ENCODE assay signal across 15 cellular contexts in genomic region chr12:69069479-69069878, GRCh38.
DNase-seq lines count a peak whose midpoint lies in the region; ATAC-seq and TF ChIP-seq lines count a peak whose summit lies in the region.
"Had no signal": no experiment of that assay in that cellular context is flagged by ENCODE, and none has a peak within 500 bp of the region (broad histone marks: within the 10 kb centered on the region; RNA-seq: fewer than 3 reads in every experiment).

No MANE protein-coding gene starts in this region.

- H3K79me1 ChIP-seq in IMR-90 (ENCODE audit: low read depth in 1 of 2, low read length in 2 of 2) = no peaks in the 10 kb centered on the region

- in situ Hi-C loops in IMR-90 (cut with MboI; ENCODE audit: low sequenced_read_pairs) = no loop called here

- no peak overlapping the region for H4K8ac ChIP-seq in IMR-90 (ENCODE audit: low read depth in 2 of 2, low read length in 2 of 2)

- H3K23ac ChIP-seq in IMR-90 (ENCODE audit: low read depth, low read length) = no peak overlapping the region

- RAD21 ChIA-PET in HCT116 (lab: Charles Lee; ENCODE audit: low non-redundant PET in 1 of 2, low total read pairs in 2 of 2, uncharacterized antibody in 2 of 2, unreplicated experiment in 2 of 2) = no interaction called here

- no peaks in the 10 kb centered on the region for H3K36me3 Mint-ChIP-seq in natural killer cell
- H3K36me3 Mint-ChIP-seq: CD8-positive, alpha-beta T cell had no signal

- ATAC-seq in Right ventricle myocardium inferior (no peak), HCT116 (no peak), IMR-90 (ENCODE audit: low read depth) (no peak), GM19324 (IDR thresholded peaks at IDR 0.05; ENCODE audit: low FRiP score, unreplicated experiment) (no peak), natural killer cell (no peak)
- ATAC-seq: CD8-positive, alpha-beta T cell had no signal

- no peaks in the 10 kb centered on the region for H3K9me3 Mint-ChIP-seq in natural killer cell
- H3K9me3 Mint-ChIP-seq: CD4-positive, alpha-beta T cell; CD8-positive, alpha-beta T cell had no signal

- H3K4me1 ChIP-seq in HCT116 (ENCODE audit: control insufficient read depth in 1 of 2, insufficient read depth in 2 of 2, low read length in 2 of 2) (peaks cover 14 to 63% of the 10 kb centered on the region in 2 experiments), IMR-90 (ENCODE audit: control insufficient read depth, insufficient read depth, low read length) (peaks cover 7% of the 10 kb centered on the region)
- H3K4me1 ChIP-seq: Caco-2 had no signal

- dilution Hi-C loops in IMR-90 (cut with HindIII; ENCODE audit: low sequenced_read_pairs, unreplicated experiment) = no loop called here

- H3K4me3 ChIP-seq in HCT116 (replicated peaks in 1 of 2; ENCODE audit: low read depth in 1 of 2, low read length in 2 of 2) = no peak overlapping the region
- H3K4me3 ChIP-seq in IMR-90 (ENCODE audit: insufficient read depth, low read depth, low read length) = no peak overlapping the region
- H3K4me3 ChIP-seq: BLaER1 treated with 17β-estradiol and CSF1 and Interleukin-3, amounts not matched to agents 10 nM and 100 nM had no signal

- no peak overlapping the region for H2BK5ac ChIP-seq in IMR-90 (ENCODE audit: low read depth, low read length, poor library complexity, severe bottlenecking)

- H2AFZ ChIP-seq in HCT116 (ENCODE audit: low read depth, low read length, poor library complexity, severe bottlenecking) (peak overlapping the region; percentile 64), IMR-90 (replicated peaks; ENCODE audit: low read length, poor library complexity) (no peak overlapping the region)

- H2AK5ac ChIP-seq in IMR-90 (ENCODE audit: low read depth, low read length) = peak overlapping the region; percentile 13; the same call in 1 of the 2 replicates

- intact Hi-C loops in Right ventricle myocardium inferior (cut with DNase I) (no loop called here), cardiac septum (cut with DNase I) (loop anchor here (2.0 kb wide), 1 partner anchor 205 kb away; no protein-coding TSS in a partner anchor), HCT116 (cut with micrococcal nuclease) (no loop called here), IMR-90 (cut with micrococcal nuclease) (no loop called here), natural killer cell (cut with micrococcal nuclease) (no loop called here)

- H3K27ac ChIP-seq in HCT116 (ENCODE audit: low read depth, low read length) (no peak overlapping the region), IMR-90 (ENCODE audit: insufficient read depth, low read length) (no peak overlapping the region)
- H3K27ac ChIP-seq: BLaER1 treated with 17β-estradiol and CSF1 and Interleukin-3, amounts not matched to agents 10 nM and 100 nM; C4-2B had no signal

- H3K4me2 ChIP-seq in HCT116 (ENCODE audit: low read length) (peak overlapping the region; percentile 60; the same call in 1 of the 2 replicates), IMR-90 (ENCODE audit: low read depth, low read length) (no peak overlapping the region)

- CTCF ChIA-PET in HCT116 (lab: Charles Lee) = interaction anchor here (1.5 kb wide), 1 partner anchor 202 kb away, joined by 4 read pairs; no protein-coding TSS in a partner anchor
- CTCF ChIA-PET in IMR-90 (lab: Yijun Ruan, JAX) = interaction anchor here (0.6 to 1.3 kb wide), 5 partner anchors 23 to 224 kb away, joined by 3 to 7 read pairs (median 3); no protein-coding TSS in a partner anchor

- peak; percentile 49 for DNase-seq in Right ventricle myocardium inferior (ENCODE audit: missing footprints)
- DNase-seq in cardiac septum (ENCODE audit: low spot score) = no peak
- DNase-seq in HCT116 (ENCODE audit: low read depth, low spot score) = no peak
- no peak for DNase-seq in IMR-90
- DNase-seq in natural killer cell = no peak
- DNase-seq: 8988T; Caco-2; Calu3; CD4-positive, alpha-beta T cell; CD8-positive, alpha-beta T cell; GF-D8 had no signal

- no peak overlapping the region for H3K18ac ChIP-seq in IMR-90 (ENCODE audit: low read depth, low read length)

- no peaks in the 10 kb centered on the region for H3K4me1 Mint-ChIP-seq in natural killer cell
- H3K4me1 Mint-ChIP-seq: B cell had no signal

- BruUV-seq in HCT116 (replicated peaks; lab: Mats Ljungman, UMichigan) = no TSS peak
- no TSS peak for BruUV-seq in IMR-90 (replicated peaks; lab: Mats Ljungman, UMichigan)

- H3K9ac ChIP-seq in HCT116 (ENCODE audit: low read length) (no peak overlapping the region), IMR-90 (ENCODE audit: low read depth, low read length) (no peak overlapping the region)
- H3K9ac ChIP-seq: BLaER1 treated with 17β-estradiol and CSF1 and Interleukin-3, amounts not matched to agents 10 nM and 100 nM had no signal

- H3K9me3 ChIP-seq in HCT116 (ENCODE audit: control insufficient read depth in 1 of 2, insufficient read depth in 1 of 2, low read depth in 1 of 2, low read length in 2 of 2) (no peaks in the 10 kb centered on the region), IMR-90 (ENCODE audit: control insufficient read depth, insufficient read depth, low read length) (no peaks in the 10 kb centered on the region)
- H3K9me3 ChIP-seq: BLaER1 treated with 17β-estradiol and CSF1 and Interleukin-3, amounts not matched to agents 10 nM and 100 nM; Caco-2 had no signal

- H2BK15ac ChIP-seq in IMR-90 (ENCODE audit: low read depth, low read length) = no peak overlapping the region

- no peak overlapping the region for H4K5ac ChIP-seq in IMR-90 (ENCODE audit: low read depth, low read length)

- H2AK9ac ChIP-seq in IMR-90 (replicated peaks; ENCODE audit: low read depth, low read length, poor library complexity) = peak overlapping the region; percentile 37

- no peaks in the 10 kb centered on the region for H3K27me3 ChIP-seq in HCT116 (ENCODE audit: insufficient read depth, low read length)
- H3K27me3 ChIP-seq in IMR-90 (ENCODE audit: control insufficient read depth, insufficient read depth, low read length) = no peaks in the 10 kb centered on the region
- H3K27me3 ChIP-seq: BLaER1 treated with 17β-estradiol and CSF1 and Interleukin-3, amounts not matched to agents 10 nM and 100 nM had no signal

- H3K14ac ChIP-seq in IMR-90 (replicated peaks; ENCODE audit: low read depth, low read length) = no peak overlapping the region

- no peak overlapping the region for H2BK20ac ChIP-seq in IMR-90 (ENCODE audit: low read depth, low read length)

- TF ChIP-seq CTCF in HCT116 (IDR thresholded peaks at IDR 0.05 in 2 of 3, conservative IDR thresholded peaks at IDR 0.05 in 1 of 3; ENCODE audit: borderline replicate concordance in 1 of 3, insufficient read depth in 1 of 3, low read depth in 2 of 3, low read length in 2 of 3) = no peak
- no peak for TF ChIP-seq CTCF in IMR-90 (conservative IDR thresholded peaks at IDR 0.05; ENCODE audit: low read depth, low read length)
- TF ChIP-seq CTCF in natural killer cell (IDR thresholded peaks at IDR 0.05) = no peak

- H3K36me3 ChIP-seq in HCT116 (ENCODE audit: control insufficient read depth in 1 of 2, insufficient read depth in 2 of 2, low read length in 2 of 2) = no peaks in the 10 kb centered on the region
- H3K36me3 ChIP-seq in IMR-90 (ENCODE audit: control insufficient read depth, insufficient read depth, low read length) = no peaks in the 10 kb centered on the region
- H3K36me3 ChIP-seq: BLaER1 treated with 17β-estradiol and CSF1 and Interleukin-3, amounts not matched to agents 10 nM and 100 nM had no signal

- H4K20me1 ChIP-seq in HCT116 (ENCODE audit: insufficient read depth) = no peaks in the 10 kb centered on the region
- no peaks in the 10 kb centered on the region for H4K20me1 ChIP-seq in IMR-90 (ENCODE audit: insufficient read depth, low read length)
- H4K20me1 ChIP-seq: BLaER1 treated with 17β-estradiol and CSF1 and Interleukin-3, amounts not matched to agents 10 nM and 100 nM had no signal

- no peak overlapping the region for H3K4me3 Mint-ChIP-seq in natural killer cell
- H3K4me3 Mint-ChIP-seq: B cell; CD4-positive, alpha-beta T cell; CD8-positive, alpha-beta T cell had no signal

- no peak overlapping the region for H3K56ac ChIP-seq in IMR-90 (ENCODE audit: extremely low read depth, insufficient read depth, low read length)

- H2BK120ac ChIP-seq in IMR-90 (ENCODE audit: low read depth, low read length) = peak overlapping the region; percentile 17; the same call in 1 of the 2 replicates

- H3K9me2 ChIP-seq in HCT116 (ENCODE audit: insufficient read depth) = no peaks in the 10 kb centered on the region

- no peak overlapping the region for H4K91ac ChIP-seq in IMR-90 (ENCODE audit: insufficient read depth, low read depth, low read length)

- WGBS in IMR-90 (ENCODE audit: extremely low coverage in 2 of 2, insufficient read length in 1 of 2), 2 experiments = 100% methylated on average over 4 of the region's 10 CpGs; no CpG with 5 or more reads in 1 of the 2 experiments

- H3K27me3 Mint-ChIP-seq in natural killer cell (ENCODE audit: low read depth in 2 of 2) = peaks cover 4 to 14% of the 10 kb centered on the region in 2 donors

- POLR2A ChIA-PET in HCT116 (lab: Charles Lee) = no interaction called here
- POLR2A ChIA-PET in IMR-90 (lab: Charles Lee; ENCODE audit: unreplicated experiment) = interaction anchor here (0.7 kb wide), 1 partner anchor 48 kb away, joined by 3 read pairs; no protein-coding TSS in a partner anchor

- no peak overlapping the region for H3K4ac ChIP-seq in IMR-90 (ENCODE audit: low read depth, low read length)

- TF ChIP-seq RAD21 in HCT116 (IDR thresholded peaks at IDR 0.05; ENCODE audit: low read depth) (no peak), IMR-90 (IDR thresholded peaks at IDR 0.05; ENCODE audit: low read length) (no peak)

- no peak overlapping the region for H3K27ac Mint-ChIP-seq in natural killer cell
- H3K27ac Mint-ChIP-seq: B cell; CD4-positive, alpha-beta T cell; CD8-positive, alpha-beta T cell had no signal

- no peaks in the 10 kb centered on the region for H3K79me2 ChIP-seq in HCT116 (ENCODE audit: insufficient read depth, low read length)

- no peaks in the 10 kb centered on the region for H3K9me1 ChIP-seq in IMR-90 (ENCODE audit: insufficient read depth, low read length)

- TF ChIP-seq POLR2A in HCT116 (IDR thresholded peaks at IDR 0.05; ENCODE audit: borderline replicate concordance, extremely low read depth, insufficient read depth, insufficient read length) (no peak), IMR-90 (IDR thresholded peaks at IDR 0.05; ENCODE audit: low read depth, low read length) (no peak)

TF ChIP-seq in HCT116, 20 proteins besides CTCF, POLR2A, EP300 and RAD21:
- no peak for TF ChIP-seq FOSL1 (IDR thresholded peaks at IDR 0.05; ENCODE audit: low read depth)
- TF ChIP-seq SP1 (IDR thresholded peaks at IDR 0.05; ENCODE audit: low read depth) = no peak
- no peak for TF ChIP-seq CEBPB (IDR thresholded peaks at IDR 0.05; ENCODE audit: low read depth)
- TF ChIP-seq EGR1 (IDR thresholded peaks at IDR 0.05; ENCODE audit: low read depth) = no peak
- no peak for TF ChIP-seq ELF1 (IDR thresholded peaks at IDR 0.05; ENCODE audit: borderline replicate concordance, low read depth)

TF ChIP-seq in IMR-90, 13 proteins besides CTCF, POLR2A, EP300 and RAD21 (continues in another document):
- TF ChIP-seq BHLHE40 (IDR thresholded peaks at IDR 0.05; ENCODE audit: low read depth, low read length) (no peak), CHD1 (IDR thresholded peaks at IDR 0.05; ENCODE audit: low read depth, low read length) (no peak), RFX5 (IDR thresholded peaks at IDR 0.05; ENCODE audit: low read depth, low read length) (no peak)
